In genomic region chr10:58870070-58870469, GRCh38 we compare ENCODE assay signal across 28 cellular contexts.
"Had no signal": no experiment of that assay in that cellular context is flagged by ENCODE, and none has a peak within 500 bp of the region (broad histone marks: within the 10 kb centered on the region; RNA-seq: fewer than 3 reads in every experiment).

No MANE protein-coding gene starts in this region.

- ATAC-seq: left cardiac atrium; left lung; mucosa of descending colon; naive thymus-derived CD4-positive, alpha-beta T cell; natural killer cell treated with Interleukin-12 subunit alpha and Interleukin-12 subunit beta and Interleukin-15 and Interleukin-18, amount 100 ng/mL, for 72 hours; sciatic nerve; stimulated activated naive B cell treated with anti-CD40 and anti-IgM and Interleukin-4, amounts not matched to agents 10 μg/mL and 1 μg/mL and 100 μg/mL, for 72 hours; stimulated activated naive CD8-positive, alpha-beta T cell treated with anti-CD3 and anti-CD28 coated beads, Interleukin-15, Interleukin-2, amounts not matched to agents 100 U/mL and 50 U/mL, for 24 hours; upper lobe of right lung had no signal

- H3K27ac ChIP-seq: left lung, ovary, right atrium auricular region, skin epidermis, stomach, testis, tibial artery, upper lobe of right lung had no signal

- H3K27me3 ChIP-seq: left lung, ovary, right atrium auricular region, stomach, testis, tibial artery, upper lobe of right lung had no signal

- H3K4me1 ChIP-seq: left lung, right atrium auricular region, stomach, testis, tibial artery, upper lobe of right lung had no signal

- FAIRE-seq: keratinocyte, urothelium cell line had no signal

- DNase-seq: hypothalamus; kidney glomerular epithelial cell; left cardiac atrium; left lung; mesendoderm; mucosa of descending colon; naive thymus-derived CD4-positive, alpha-beta T cell; ovary; stimulated activated CD4-positive, alpha-beta T cell treated with anti-CD3 and anti-CD28 coated beads, Interleukin-12 subunit alpha, Interleukin-12 subunit beta, amount 100 ng/mL, for 4 hours; stimulated activated CD4-positive, alpha-beta T cell treated with anti-CD3 and anti-CD28 coated beads, Interleukin-15, amount 100 ng/mL, for 24 hours; stimulated activated CD4-positive, alpha-beta T cell treated with anti-CD3 and anti-CD28 coated beads, Interleukin-2, amount 100 ng/mL, for 24 hours; stimulated activated CD4-positive, alpha-beta T cell treated with anti-CD3 and anti-CD28 coated beads, Interleukin-4, amount 100 ng/mL, for 1 hour; stimulated activated naive B cell treated with anti-CD40 and anti-IgM and Interleukin-4, amounts not matched to agents 10 μg/mL and 1 μg/mL and 100 μg/mL, for 72 hours; stimulated activated naive CD8-positive, alpha-beta T cell treated with anti-CD3 and anti-CD28 coated beads, Interleukin-15, Interleukin-2, amounts not matched to agents 100 U/mL and 50 U/mL, for 24 hours; stomach; testis; tibial artery; trophoblast cell; upper lobe of right lung had no signal

- H3K27ac Mint-ChIP-seq: mesothelial cell of epicardium; naive thymus-derived CD4-positive, alpha-beta T cell; natural killer cell treated with Interleukin-12 subunit alpha and Interleukin-12 subunit beta and Interleukin-15 and Interleukin-18, amount 100 ng/mL, for 72 hours; progenitor cell of endocrine pancreas; stimulated activated naive B cell treated with anti-CD40 and anti-IgM and Interleukin-4, amounts not matched to agents 10 μg/mL and 1 μg/mL and 100 μg/mL, for 72 hours had no signal

- H3K9me3 ChIP-seq: left lung, mucosa of descending colon, ovary, right atrium auricular region, testis, upper lobe of right lung had no signal

- H3K9me3 Mint-ChIP-seq: natural killer cell treated with Interleukin-12 subunit alpha and Interleukin-12 subunit beta and Interleukin-15 and Interleukin-18, amount 100 ng/mL, for 72 hours; stimulated activated naive B cell treated with anti-CD40 and anti-IgM and Interleukin-4, amounts not matched to agents 10 μg/mL and 1 μg/mL and 100 μg/mL, for 72 hours had no signal

- H3K4me1 Mint-ChIP-seq: naive thymus-derived CD4-positive, alpha-beta T cell had no signal

- H3K4me3 Mint-ChIP-seq: mesothelial cell of epicardium; naive thymus-derived CD4-positive, alpha-beta T cell; natural killer cell treated with Interleukin-12 subunit alpha and Interleukin-12 subunit beta and Interleukin-15 and Interleukin-18, amount 100 ng/mL, for 72 hours; stimulated activated naive B cell treated with anti-CD40 and anti-IgM and Interleukin-4, amounts not matched to agents 10 μg/mL and 1 μg/mL and 100 μg/mL, for 72 hours had no signal

- H3K27me3 Mint-ChIP-seq: natural killer cell treated with Interleukin-12 subunit alpha and Interleukin-12 subunit beta and Interleukin-15 and Interleukin-18, amount 100 ng/mL, for 72 hours; progenitor cell of endocrine pancreas; stimulated activated naive B cell treated with anti-CD40 and anti-IgM and Interleukin-4, amounts not matched to agents 10 μg/mL and 1 μg/mL and 100 μg/mL, for 72 hours had no signal

- H3K36me3 ChIP-seq: left lung, ovary, right atrium auricular region, stomach, tibial artery, upper lobe of right lung had no signal

- H3K4me3 ChIP-seq: left lung, lung, mucosa of descending colon, ovary, right atrium auricular region, skin epidermis, stomach, testis, tibial artery, upper lobe of right lung had no signal

- H3K36me3 Mint-ChIP-seq: naive thymus-derived CD4-positive, alpha-beta T cell; natural killer cell treated with Interleukin-12 subunit alpha and Interleukin-12 subunit beta and Interleukin-15 and Interleukin-18, amount 100 ng/mL, for 72 hours; stimulated activated naive B cell treated with anti-CD40 and anti-IgM and Interleukin-4, amounts not matched to agents 10 μg/mL and 1 μg/mL and 100 μg/mL, for 72 hours had no signal
